Comparison of ENCODE assay signal across 29 cellular contexts in the genomic region with DNA sequence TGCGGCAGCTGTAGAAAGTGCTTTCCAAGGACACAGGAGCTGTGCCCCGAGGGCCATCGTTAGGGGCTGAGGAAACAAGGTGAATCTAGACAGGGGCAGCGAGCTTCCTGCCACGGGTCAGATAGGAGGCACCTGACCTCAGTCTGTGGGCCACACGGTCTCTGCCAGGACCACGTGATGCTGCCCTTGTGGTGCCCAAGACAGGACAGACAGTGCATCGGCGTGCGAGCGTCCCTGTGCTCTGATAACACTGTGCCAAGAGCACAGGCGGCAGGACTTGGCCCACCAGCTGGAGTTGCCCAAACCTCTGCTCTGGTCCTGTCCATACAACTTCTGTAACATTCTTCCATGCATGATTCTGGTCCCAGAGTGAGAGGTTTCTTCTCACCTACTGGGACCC.
"Had no signal": no experiment of that assay in that cellular context is flagged by ENCODE, and none has a peak within 500 bp of the region (broad histone marks: within the 10 kb centered on the region; RNA-seq: fewer than 3 reads in every experiment).

No MANE protein-coding gene starts in this region.

- H3K36me3 ChIP-seq: breast epithelium had no signal

- DNase-seq: activated CD4-positive, alpha-beta T cell treated with anti-CD3 and anti-CD28 coated beads, Interleukin-2, amount 10 ng/mL, durations not matched to agents 24 days and 14 days; activated CD4-positive, alpha-beta T cell treated with anti-CD3 and anti-CD28 coated beads, Interleukin-2, amount 50 U/mL, for 4 hours; activated CD8-positive, alpha-beta T cell treated with anti-CD3 and anti-CD28 coated beads for 36 hours; activated effector memory CD4-positive, alpha-beta T cell treated with anti-CD3 and anti-CD28 coated beads, Interleukin-2, amount 50 U/mL, for 16 hours; activated naive CD4-positive, alpha-beta T cell; activated naive CD4-positive, alpha-beta T cell treated with anti-CD3 and anti-CD28 coated beads, Interleukin-2, amount 50 U/mL, for 16 hours; activated naive CD8-positive, alpha-beta T cell treated with anti-CD3 and anti-CD28 coated beads for 36 hours; activated T-cell treated with anti-CD3 and anti-CD28 coated beads, Interleukin-2, amount 50 U/mL, for 1 hour; activated T-cell treated with anti-CD3 and anti-CD28 coated beads, Interleukin-2, amount 50 U/mL, for 72 hours; amygdala; KG1; MM.1S; MV-4-11; NCI-H1092; NCI-H1436 treated with DMSO at 0.1 percent for 48 hours; NCI-H1694 treated with DMSO at 0.1 percent for 48 hours; NCI-H2029; NCI-H345; NCI-H510A; NCI-H526; NCI-H748 treated with DMSO at 0.1 percent for 48 hours; NK-92 treated with Interleukin-12 subunit alpha and Interleukin-12 subunit beta, amount 100 ng/mL, for 24 hours; PC-3; Peyer's patch; RPMI8226; T1000 had no signal

- H3K4me1 ChIP-seq: ascending aorta, breast epithelium had no signal

- H3K9me3 ChIP-seq: ascending aorta, breast epithelium, Peyer's patch had no signal

- H3K27me3 ChIP-seq: ascending aorta, breast epithelium, Peyer's patch had no signal

- H3K27ac ChIP-seq: ascending aorta, breast epithelium, Peyer's patch had no signal

- H3K4me3 ChIP-seq: ascending aorta, breast epithelium, Peyer's patch had no signal

- ATAC-seq: activated CD8-positive, alpha-beta T cell treated with anti-CD3 and anti-CD28 coated beads for 36 hours; activated T-cell treated with anti-CD3 and anti-CD28 coated beads, Interleukin-2, amount 50 U/mL, for 72 hours; activated T-helper 17 cell treated with anti-CD3 and anti-CD28 coated beads, Interleukin-2, amount 50 U/mL, for 72 hours; PC-3 had no signal
